ENCODE assay signal across 14 cellular contexts in genomic region chr13:40692946-40693345, GRCh38. TPM values are rescaled to one million over a fixed set of nuclear protein-coding genes. Genes with fewer than 3 reads are reported as not detected.
DNase-seq lines count a peak whose midpoint lies in the region; ATAC-seq, FAIRE-seq and TF ChIP-seq lines count a peak whose summit lies in the region.
"Had no signal": no experiment of that assay in that cellular context is flagged by ENCODE, and none has a peak within 500 bp of the region (broad histone marks: within the 10 kb centered on the region; RNA-seq: fewer than 3 reads in every experiment).

No MANE protein-coding gene starts in this region.

- H3K36me3 ChIP-seq in GM12878 (ENCODE audit: control insufficient read depth in 2 of 2, insufficient read depth in 2 of 2, low read length in 1 of 2) = no peaks in the 10 kb centered on the region
- H3K36me3 ChIP-seq in CD8-positive, alpha-beta memory T cell (ENCODE audit: insufficient read depth, low read length) = no peaks in the 10 kb centered on the region

- H3K9ac ChIP-seq in GM12878 (ENCODE audit: control insufficient read depth, insufficient read depth, low read length) = no peak overlapping the region

- no peak for TF ChIP-seq EP300 in GM12878 (IDR thresholded peaks at IDR 0.05; ENCODE audit: borderline replicate concordance in 1 of 2, control insufficient read depth in 1 of 2, low read depth in 2 of 2, low read length in 2 of 2)

- no peaks in the 10 kb centered on the region for H3K27me3 ChIP-seq in GM12878 (replicated peaks in 1 of 2; ENCODE audit: control insufficient read depth in 2 of 2, insufficient read depth in 2 of 2, low read length in 1 of 2)
- H3K27me3 ChIP-seq in CD8-positive, alpha-beta memory T cell (ENCODE audit: insufficient read depth, low read length, poor library complexity, severe bottlenecking) = no peaks in the 10 kb centered on the region

- no peaks in the 10 kb centered on the region for H3K9me3 Mint-ChIP-seq in CD8-positive, alpha-beta memory T cell
- no peaks in the 10 kb centered on the region for H3K9me3 Mint-ChIP-seq in stimulated activated naive CD8-positive, alpha-beta T cell treated with anti-CD3 and anti-CD28 coated beads, Interleukin-15, amount 100 ng/mL, for 72 hours

- H3K27ac Mint-ChIP-seq in CD8-positive, alpha-beta memory T cell = peak overlapping the region in 1 of 8 donors; percentile 65
- no peak overlapping the region for H3K27ac Mint-ChIP-seq in stimulated activated naive CD8-positive, alpha-beta T cell treated with anti-CD3 and anti-CD28 coated beads, Interleukin-15, amount 100 ng/mL, for 72 hours
- H3K27ac Mint-ChIP-seq: T-helper 17 cell had no signal

- H3K4me2 ChIP-seq in GM12878 (ENCODE audit: control insufficient read depth, insufficient read depth) = peak overlapping the region; percentile 58; the same call in 1 of the 2 replicates

- TF ChIP-seq CTCF in GM12878 (IDR thresholded peaks at IDR 0.05 in 2 of 3, conservative IDR thresholded peaks at IDR 0.05 in 1 of 3; ENCODE audit: control insufficient read depth in 2 of 3, extremely low read depth in 1 of 3, insufficient read depth in 1 of 3, low read depth in 3 of 3, low read length in 3 of 3) (no peak), lower leg skin (IDR thresholded peaks at IDR 0.05) (no peak)

- peak; percentile 74 for ATAC-seq in GM18502 (IDR thresholded peaks at IDR 0.05; ENCODE audit: poor library complexity, unreplicated experiment)
- ATAC-seq in GM21825 (IDR thresholded peaks at IDR 0.05; ENCODE audit: unreplicated experiment) = peak; percentile 50
- peak; percentile 56 for ATAC-seq in HG03469 (IDR thresholded peaks at IDR 0.05; ENCODE audit: unreplicated experiment)
- peak; percentile 70 for ATAC-seq in GM12878
- ATAC-seq in stimulated activated naive CD8-positive, alpha-beta T cell treated with anti-CD3 and anti-CD28 coated beads, Interleukin-15, amount 100 ng/mL, for 72 hours = no peak
- ATAC-seq: stimulated activated naive CD8-positive, alpha-beta T cell treated with anti-CD3 and anti-CD28 coated beads, Interleukin-15, Interleukin-2, amounts not matched to agents 100 U/mL and 50 U/mL, for 24 hours; T-helper 17 cell had no signal

- H2AFZ ChIP-seq in GM12878 (ENCODE audit: control insufficient read depth, low read depth, low read length) = no peak overlapping the region

- peaks cover 15% of the 10 kb centered on the region for H3K4me1 ChIP-seq in GM12878 (ENCODE audit: control insufficient read depth, insufficient read depth, low read length)
- no peaks in the 10 kb centered on the region for H3K4me1 ChIP-seq in CD8-positive, alpha-beta memory T cell (ENCODE audit: insufficient read depth, low read length)

- FAIRE-seq in GM12878 (lab: Jason Lieb, UNC) = no peak
- FAIRE-seq: islet of Langerhans had no signal

- SMC1A ChIA-PET in GM12878 (lab: Charles Lee; ENCODE audit: uncharacterized antibody, unreplicated experiment) = interaction anchor here (1.0 kb wide), 1 partner anchor 25 kb away, joined by 3 read pairs; no protein-coding TSS in a partner anchor

- no peak overlapping the region for H3K4me3 Mint-ChIP-seq in CD8-positive, alpha-beta memory T cell
- H3K4me3 Mint-ChIP-seq in stimulated activated naive CD8-positive, alpha-beta T cell treated with anti-CD3 and anti-CD28 coated beads, Interleukin-15, amount 100 ng/mL, for 72 hours = no peak overlapping the region
- H3K4me3 Mint-ChIP-seq: T-helper 17 cell had no signal

- H3K4me3 ChIP-seq in GM12878 (no peak overlapping the region), lower leg skin (ENCODE audit: low read depth, poor library complexity, severe bottlenecking) (no peak overlapping the region)
- H3K4me3 ChIP-seq in CD8-positive, alpha-beta memory T cell (ENCODE audit: low read length) = no peak overlapping the region

- POLR2A ChIA-PET in GM12878 (lab: Charles Lee) = interaction anchor here (0.6 to 0.7 kb wide), 2 partner anchors 324 to 1643 kb away, joined by 3 to 4 read pairs; no protein-coding TSS in a partner anchor
- POLR2A ChIA-PET in CD8-positive, alpha-beta memory T cell (lab: Charles Lee) = no interaction called here

- H3K27ac ChIP-seq in GM12878 (ENCODE audit: control insufficient read depth, insufficient read depth) = no peak overlapping the region
- H3K27ac ChIP-seq in CD8-positive, alpha-beta memory T cell (ENCODE audit: low read depth, low read length) = no peak overlapping the region

- RAD21 ChIA-PET in GM12878 (lab: Charles Lee; ENCODE audit: unreplicated experiment) = no interaction called here

- CTCF ChIA-PET in GM12878 (lab: Yijun Ruan, JAX) = interaction anchor here (1.1 to 1.4 kb wide), 2 partner anchors 84 to 750 kb away, joined by 3 read pairs; no protein-coding TSS in a partner anchor
- CTCF ChIA-PET in CD8-positive, alpha-beta memory T cell (lab: Charles Lee) = no interaction called here

- H4K20me1 ChIP-seq in GM12878 (ENCODE audit: control insufficient read depth, insufficient read depth) = no peaks in the 10 kb centered on the region

- H3K27me3 Mint-ChIP-seq in CD8-positive, alpha-beta memory T cell = peaks cover 0 to 1% of the 10 kb centered on the region in 2 donors
- no peaks in the 10 kb centered on the region for H3K27me3 Mint-ChIP-seq in stimulated activated naive CD8-positive, alpha-beta T cell treated with anti-CD3 and anti-CD28 coated beads, Interleukin-15, amount 100 ng/mL, for 72 hours
- H3K27me3 Mint-ChIP-seq: T-helper 17 cell had no signal

- WGBS in GM12878 (ENCODE audit: insufficient coverage, insufficient replicate concordance, low lambda C conversion rate, missing lambda C conversion rate) = 0% methylated on average over 2 of the region's 2 CpGs
- 48 to 49% methylated on average over 2 of the region's 2 CpGs for WGBS in lower leg skin, 2 donors

- no TSS peak for BruUV-seq in GM12878 (replicated peaks; lab: Mats Ljungman, UMichigan)

- peaks cover 0 to 2% (median 0%) of the 10 kb centered on the region in 3 donors for H3K36me3 Mint-ChIP-seq in CD8-positive, alpha-beta memory T cell

- no peak for TF ChIP-seq RAD21 in GM12878 (IDR thresholded peaks at IDR 0.05; ENCODE audit: insufficient read depth, low read depth, low read length)

- no peak for TF ChIP-seq POLR2A in GM12878 (IDR thresholded peaks at IDR 0.05; ENCODE audit: low read depth, low read length)
- no peak for TF ChIP-seq POLR2A in erythroblast (IDR thresholded peaks at IDR 0.05; ENCODE audit: low read length)
- TF ChIP-seq POLR2A in lower leg skin (IDR thresholded peaks at IDR 0.05) = no peak

- intact Hi-C loops in GM12878 (cut with micrococcal nuclease; ENCODE audit: unreplicated experiment) (no loop called here), lower leg skin (cut with DNase I; ENCODE audit: low total_unique reads) (loop anchor here (10.0 kb wide), 1 partner anchor 1008 kb away; no protein-coding TSS in a partner anchor)

- no peaks in the 10 kb centered on the region for H3K79me2 ChIP-seq in GM12878 (ENCODE audit: control insufficient read depth, insufficient read depth, low read length)

- H3K9me3 ChIP-seq in GM12878 (replicated peaks; ENCODE audit: control insufficient read depth, insufficient read depth, low read length) = no peaks in the 10 kb centered on the region
- no peaks in the 10 kb centered on the region for H3K9me3 ChIP-seq in CD8-positive, alpha-beta memory T cell (ENCODE audit: low read length)

- in situ Hi-C loops in GM12878 (cut with MboI) = loop anchor here (25.0 kb wide), 1 partner anchor 1631 kb away; no protein-coding TSS in a partner anchor

- H3K4me1 Mint-ChIP-seq in CD8-positive, alpha-beta memory T cell = no peaks in the 10 kb centered on the region
- no peaks in the 10 kb centered on the region for H3K4me1 Mint-ChIP-seq in stimulated activated naive CD8-positive, alpha-beta T cell treated with anti-CD3 and anti-CD28 coated beads, Interleukin-15, amount 100 ng/mL, for 72 hours
- H3K4me1 Mint-ChIP-seq: T-helper 17 cell had no signal

- DNase-seq in GM12878 (ENCODE audit: low read depth, low spot score) (peak; percentile 56), erythroblast (lab: John Stamatoyannopoulos, UW) (no peak), lower leg skin (ENCODE audit: low spot score in 2 of 2) (no peak)
- DNase-seq in CD8-positive, alpha-beta memory T cell = no peak
- no peak for DNase-seq in stimulated activated naive CD8-positive, alpha-beta T cell treated with anti-CD3 and anti-CD28 coated beads, Interleukin-15, amount 100 ng/mL, for 72 hours
- DNase-seq: anterior cingulate cortex; KG1; NCI-H510A treated with DMSO at 0.1 percent for 48 hours; stimulated activated naive CD8-positive, alpha-beta T cell treated with anti-CD3 and anti-CD28 coated beads, Interleukin-15, Interleukin-2, amounts not matched to agents 100 U/mL and 50 U/mL, for 24 hours; T-helper 17 cell had no signal

RNA-seq across cellular contexts. Expression of gene FOXO1, which starts 26.5 kb away (rescaled TPM):
- 11.4 and 11.6 TPM in 2 replicates for total RNA-seq in GM12878 (2013; cell fraction: nucleolus; rRNA removed)
- 0.65 and 0.96 TPM in 2 replicates for total RNA-seq in GM12878 (2014; rRNA removed)
- 0.88 and 1.1 TPM in 2 replicates for total RNA-seq in GM12878 (2014; rRNA removed; fragmentation: Illumina TruSeq; extraction: Trizol)
- total RNA-seq in GM12878 (2021) = 1.6 and 2.4 TPM in 2 replicates
- 4.7 TPM for polyA plus RNA-seq in GM12878 (2011; ENCODE audit: low read depth)
- 7.0 and 8.3 TPM in 2 replicates for polyA plus RNA-seq in GM12878 (2011; rRNA removed)
- 7.5 and 8.5 TPM in 2 replicates for polyA plus RNA-seq in GM12878 (2011; cell fraction: cytosol; rRNA removed)
- 6.3 and 8.8 TPM in 2 replicates for polyA plus RNA-seq in GM12878 (2011; cell fraction: nucleus; rRNA removed)
- polyA plus RNA-seq in GM12878 (2012) = 5.2 and 6.1 TPM in 2 replicates
- 1.4 and 1.6 TPM in 2 replicates for polyA plus RNA-seq in GM12878 (2014; fragmentation: Illumina TruSeq; extraction: Trizol)
- polyA plus RNA-seq in GM12878 (2014; fragmentation: Nextera tagmentation; extraction: Ambion mirVana) = under 1 TPM; 0.64 to 0.72 TPM
- polyA plus RNA-seq in GM12878 (2014; rRNA removed) = 0.70 TPM in 2 replicates
- polyA plus RNA-seq in GM12878 (2016; fragmentation: Nextera tagmentation; extraction: Ambion mirVana) = under 1 TPM; 0.58 to 0.79 TPM
- 20.9 and 28.1 TPM in 2 replicates for polyA minus RNA-seq in GM12878 (2011; rRNA and poly(A)+ RNA removed)
- polyA minus RNA-seq in GM12878 (2011; cell fraction: cytosol; rRNA and poly(A)+ RNA removed) = 11.6 and 15.6 TPM in 2 replicates
- polyA minus RNA-seq in GM12878 (2011; cell fraction: nucleus; rRNA and poly(A)+ RNA removed) = 9.1 and 21.0 TPM in 2 replicates
- total RNA-seq in CD8-positive, alpha-beta memory T cell = 10 to 100 TPM; 32.6 to 32.9 TPM
- polyA plus RNA-seq in CD8-positive, alpha-beta memory T cell = 56.2 TPM
- 10 to 100 TPM; 43.6 to 75.9 (median 52.0) TPM for total RNA-seq in lower leg skin
